23 cellular contexts compared by ENCODE assay signal in genomic region chr7:157843336-157844140, GRCh38.
"Had no signal": no experiment of that assay in that cellular context is flagged by ENCODE, and none has a peak within 500 bp of the region (broad histone marks: within the 10 kb centered on the region; RNA-seq: fewer than 3 reads in every experiment).

No MANE protein-coding gene starts in this region.

- H3K4me1 Mint-ChIP-seq: naive B cell; natural killer cell; stimulated activated effector memory CD8-positive, alpha-beta T cell treated with anti-CD3 and anti-CD28 coated beads, Interleukin-12 subunit alpha, Interleukin-12 subunit beta, amount 100 ng/mL, for 72 hours had no signal

- H3K4me3 Mint-ChIP-seq: mesothelial cell of epicardium; naive B cell; natural killer cell; nephron progenitor cell; stimulated activated effector memory CD8-positive, alpha-beta T cell treated with anti-CD3 and anti-CD28 coated beads, Interleukin-12 subunit alpha, Interleukin-12 subunit beta, amount 100 ng/mL, for 72 hours; stimulated activated naive CD8-positive, alpha-beta T cell treated with anti-CD3 and anti-CD28 coated beads, Interleukin-15, Interleukin-2, amounts not matched to agents 100 ng/mL and 50 ng/mL, for 24 hours had no signal

- H3K27me3 ChIP-seq: pancreas, right atrium auricular region, suprapubic skin, vagina had no signal

- H3K27ac Mint-ChIP-seq: mesothelial cell of epicardium; natural killer cell; nephron progenitor cell; stimulated activated effector memory CD8-positive, alpha-beta T cell treated with anti-CD3 and anti-CD28 coated beads, Interleukin-12 subunit alpha, Interleukin-12 subunit beta, amount 100 ng/mL, for 72 hours; stimulated activated naive CD8-positive, alpha-beta T cell treated with anti-CD3 and anti-CD28 coated beads, Interleukin-15, Interleukin-2, amounts not matched to agents 100 ng/mL and 50 ng/mL, for 24 hours had no signal

- DNase-seq: hippocampal formation; left colon; mesendoderm; naive B cell; natural killer cell; nephron progenitor cell; pancreas; psoas muscle; stimulated activated CD4-positive, alpha-beta T cell treated with anti-CD3 and anti-CD28 coated beads, Interleukin-4, amount 100 ng/mL, for 24 hours; stimulated activated naive CD4-positive, alpha-beta T cell; tibial artery; trophoblast cell had no signal

- H3K27ac ChIP-seq: left lung, pancreas, psoas muscle, right atrium auricular region, skin epidermis, suprapubic skin, thoracic aorta, tibial artery, vagina had no signal

- H3K9me3 Mint-ChIP-seq: mesothelial cell of epicardium; naive B cell; natural killer cell; stimulated activated effector memory CD8-positive, alpha-beta T cell treated with anti-CD3 and anti-CD28 coated beads, Interleukin-12 subunit alpha, Interleukin-12 subunit beta, amount 100 ng/mL, for 72 hours; stimulated activated naive CD8-positive, alpha-beta T cell treated with anti-CD3 and anti-CD28 coated beads, Interleukin-15, Interleukin-2, amounts not matched to agents 100 ng/mL and 50 ng/mL, for 24 hours had no signal

- H3K4me3 ChIP-seq: left lung, lung, pancreas, psoas muscle, right atrium auricular region, skin epidermis, suprapubic skin, thoracic aorta, tibial artery, vagina had no signal

- H3K9me3 ChIP-seq: left lung, pancreas, psoas muscle, right atrium auricular region, suprapubic skin, thoracic aorta, vagina had no signal

- ATAC-seq: left colon; left lung; natural killer cell; pancreas; psoas muscle; sciatic nerve; stimulated activated effector memory CD8-positive, alpha-beta T cell treated with anti-CD3 and anti-CD28 coated beads, Interleukin-12 subunit alpha, Interleukin-12 subunit beta, amount 100 ng/mL, for 72 hours had no signal

- H3K36me3 ChIP-seq: left lung, pancreas, right atrium auricular region, suprapubic skin, thoracic aorta, tibial artery, vagina had no signal

- H3K36me3 Mint-ChIP-seq: mesothelial cell of epicardium; naive B cell; natural killer cell; stimulated activated effector memory CD8-positive, alpha-beta T cell treated with anti-CD3 and anti-CD28 coated beads, Interleukin-12 subunit alpha, Interleukin-12 subunit beta, amount 100 ng/mL, for 72 hours had no signal

- H3K4me1 ChIP-seq: left lung, pancreas, psoas muscle, right atrium auricular region, suprapubic skin, tibial artery, vagina had no signal

- H3K27me3 Mint-ChIP-seq: naive B cell had no signal
